Comparison of ENCODE assay signal across 30 cellular contexts in genomic region chr4:37858877-37859276, GRCh38.
"Had no signal": no experiment of that assay in that cellular context is flagged by ENCODE, and none has a peak within 500 bp of the region (broad histone marks: within the 10 kb centered on the region; RNA-seq: fewer than 3 reads in every experiment).

No MANE protein-coding gene starts in this region.

- H3K4me1 ChIP-seq: adrenal gland, body of pancreas, colonic mucosa had no signal

- DNase-seq: activated B cell treated with CpG ODN at 0.5 μM for 24 hours; activated CD4-positive, alpha-beta T cell treated with anti-CD3 and anti-CD28 coated beads for 48 hours; activated CD4-positive, alpha-beta T cell treated with anti-CD3 and anti-CD28 coated beads, Interleukin-2, amount 50 U/mL, for 1 hour; activated CD4-positive, alpha-beta T cell treated with anti-CD3 and anti-CD28 coated beads, Interleukin-2, amount 50 U/mL, for 48 hours; activated CD8-positive, alpha-beta memory T cell treated with anti-CD3 and anti-CD28 coated beads for 24 hours; activated CD8-positive, alpha-beta T cell treated with anti-CD3 and anti-CD28 coated beads for 36 hours; activated effector memory CD4-positive, alpha-beta T cell treated with Interleukin-2 at 50 U/mL for 16 hours; activated gamma-delta T cell treated with Interleukin-2 at 50 U/mL for 16 hours; activated naive CD4-positive, alpha-beta T cell treated with anti-CD3 and anti-CD28 coated beads, Interleukin-2, amount 50 U/mL, for 16 hours; activated naive CD4-positive, alpha-beta T cell treated with Interleukin-2 at 50 U/mL for 16 hours; activated T-cell treated with anti-CD3 and anti-CD28 coated beads, Interleukin-2, amount 50 U/mL, for 4 hours; adrenal gland; amygdala; aorta; body of pancreas; caudate nucleus; colonic mucosa; dorsolateral prefrontal cortex; effector memory CD4-positive, alpha-beta T cell; endodermal cell; foreskin melanocyte; heart right ventricle; T-helper 1 cell; T-helper 17 cell; T1000; WERI-Rb-1 had no signal

- H3K4me3 ChIP-seq: adrenal gland, body of pancreas, colonic mucosa, dorsolateral prefrontal cortex, gastroesophageal sphincter, heart right ventricle had no signal

- H3K9me3 ChIP-seq: adrenal gland, body of pancreas, colonic mucosa, gastroesophageal sphincter, heart right ventricle had no signal

- ATAC-seq: activated CD4-positive, CD25-positive, alpha-beta regulatory T cell treated with anti-CD3 and anti-CD28 coated beads, Interleukin-2, amount 50 U/mL, for 24 hours; activated CD8-positive, alpha-beta T cell treated with anti-CD3 and anti-CD28 coated beads for 36 hours; activated T-cell treated with anti-CD3 and anti-CD28 coated beads, Interleukin-2, amount 50 U/mL, for 4 hours; activated T-helper 17 cell treated with anti-CD3 and anti-CD28 coated beads, Interleukin-2, amount 50 U/mL, for 72 hours; body of pancreas; esophagus mucosa; gastroesophageal sphincter; heart right ventricle; T-helper 17 cell had no signal

- H3K36me3 ChIP-seq: colonic mucosa had no signal

- H3K27me3 ChIP-seq: adrenal gland, body of pancreas, colonic mucosa, gastroesophageal sphincter, heart right ventricle had no signal

- H3K27ac ChIP-seq: adrenal gland, body of pancreas, colonic mucosa, dorsolateral prefrontal cortex, gastroesophageal sphincter, heart right ventricle, WERI-Rb-1 had no signal
